19 cellular contexts compared by ENCODE assay signal in genomic region chr11:92540113-92540512, GRCh38.
"Had no signal": no experiment of that assay in that cellular context is flagged by ENCODE, and none has a peak within 500 bp of the region (broad histone marks: within the 10 kb centered on the region; RNA-seq: fewer than 3 reads in every experiment).

No MANE protein-coding gene starts in this region.

- H3K36me3 ChIP-seq: ascending aorta had no signal

- H3K9me3 Mint-ChIP-seq: nephron, type B pancreatic cell had no signal

- H3K4me3 ChIP-seq: ascending aorta, coronary artery, hepatocyte, lung, smooth muscle cell, testis had no signal

- H3K27ac ChIP-seq: ascending aorta, coronary artery, foreskin keratinocyte, hepatocyte, testis had no signal

- H3K27me3 Mint-ChIP-seq: activated naive CD4-positive, alpha-beta T cell treated with anti-CD3 and anti-CD28 coated beads, Interleukin-2, amount 50 U/mL, for 24 hours; central memory CD8-positive, alpha-beta T cell; stimulated activated memory B cell treated with anti-CD40 and anti-IgM and Interleukin-4, amounts not matched to agents 10 μg/mL and 1 μg/mL and 100 μg/mL, for 72 hours; type B pancreatic cell had no signal

- H3K4me1 Mint-ChIP-seq: activated naive CD4-positive, alpha-beta T cell treated with anti-CD3 and anti-CD28 coated beads, Interleukin-2, amount 50 U/mL, for 24 hours; central memory CD8-positive, alpha-beta T cell; stimulated activated memory B cell treated with anti-CD40 and anti-IgM and Interleukin-4, amounts not matched to agents 10 μg/mL and 1 μg/mL and 100 μg/mL, for 72 hours had no signal

- H3K36me3 Mint-ChIP-seq: activated naive CD4-positive, alpha-beta T cell treated with anti-CD3 and anti-CD28 coated beads, Interleukin-2, amount 50 U/mL, for 24 hours; mesothelial cell of epicardium; stimulated activated memory B cell treated with anti-CD40 and anti-IgM and Interleukin-4, amounts not matched to agents 10 μg/mL and 1 μg/mL and 100 μg/mL, for 72 hours had no signal

- H3K4me3 Mint-ChIP-seq: activated naive CD4-positive, alpha-beta T cell treated with anti-CD3 and anti-CD28 coated beads, Interleukin-2, amount 50 U/mL, for 24 hours; activated T-cell treated with anti-CD3 and anti-CD28 coated beads, Interleukin-2, amount 50 U/mL, for 72 hours; central memory CD8-positive, alpha-beta T cell; mesothelial cell of epicardium; nephron; stimulated activated memory B cell treated with anti-CD40 and anti-IgM and Interleukin-4, amounts not matched to agents 10 μg/mL and 1 μg/mL and 100 μg/mL, for 72 hours; type B pancreatic cell had no signal

- H3K27ac Mint-ChIP-seq: activated naive CD4-positive, alpha-beta T cell treated with anti-CD3 and anti-CD28 coated beads, Interleukin-2, amount 50 U/mL, for 24 hours; activated T-cell treated with anti-CD3 and anti-CD28 coated beads, Interleukin-2, amount 50 U/mL, for 72 hours; mesothelial cell of epicardium; nephron; stimulated activated memory B cell treated with anti-CD40 and anti-IgM and Interleukin-4, amounts not matched to agents 10 μg/mL and 1 μg/mL and 100 μg/mL, for 72 hours; type B pancreatic cell had no signal

- DNase-seq: activated CD4-positive, CD25-positive, alpha-beta regulatory T cell treated with anti-CD3 and anti-CD28 coated beads, Interleukin-2, amount 50 U/mL, for 72 hours; activated gamma-delta T cell; activated T-cell treated with anti-CD3 and anti-CD28 coated beads, Interleukin-2, amount 50 U/mL, for 72 hours; foreskin keratinocyte; nucleus accumbens; stimulated activated CD4-positive, alpha-beta T cell treated with anti-CD3 and anti-CD28 coated beads, Interleukin-4, amount 100 ng/mL, for 4 hours; T1000; testis had no signal

- H3K4me1 ChIP-seq: ascending aorta, foreskin keratinocyte, testis had no signal

- H3K27me3 ChIP-seq: ascending aorta, hepatocyte, testis had no signal

- H3K9me3 ChIP-seq: ascending aorta, testis had no signal
